Comparison of ENCODE assay signal across 9 cellular contexts in genomic region chr7:138125598-138126111, GRCh38. TPM values are rescaled to one million over a fixed set of nuclear protein-coding genes. Genes with fewer than 3 reads are reported as not detected.
DNase-seq lines count a peak whose midpoint lies in the region; ATAC-seq and TF ChIP-seq lines count a peak whose summit lies in the region.
"Had no signal": no experiment of that assay in that cellular context is flagged by ENCODE, and none has a peak within 500 bp of the region (broad histone marks: within the 10 kb centered on the region; RNA-seq: fewer than 3 reads in every experiment).

No MANE protein-coding gene starts in this region.

- DNase-seq in COLO829 (ENCODE audit: low spot score) (peak; percentile 61), HT1080 (ENCODE audit: low read depth) (peak; percentile 88), fibroblast of villous mesenchyme (ENCODE audit: low read depth) (peak; percentile 19), NCI-H446 treated with DMSO at 0.1 percent for 48 hours (lab: John Stamatoyannopoulos, UW) (no peak), HK-2 (ENCODE audit: unreplicated experiment) (no peak), HT-29 (ENCODE audit: low spot score) (no peak)
- no peak for DNase-seq in NK-92 treated with Interleukin-12 subunit alpha and Interleukin-12 subunit beta, amount 100 ng/mL, for 24 hours (lab: John Stamatoyannopoulos, UW)
- DNase-seq: gastrocnemius medialis had no signal

- no peak overlapping the region for H3K4me3 ChIP-seq in fibroblast of villous mesenchyme (ENCODE audit: low read depth, low read length)
- H3K4me3 ChIP-seq: gastrocnemius medialis had no signal

- peak; percentile 73 for ATAC-seq in GM21381 (IDR thresholded peaks at IDR 0.05; ENCODE audit: unreplicated experiment)

- no peak for TF ChIP-seq CTCF in fibroblast of villous mesenchyme (IDR thresholded peaks at IDR 0.05; ENCODE audit: insufficient read depth, low read depth, low read length)

RNA-seq across cellular contexts. Expression of gene AKR1D1, which starts 49.4 kb away (rescaled TPM):
- total RNA-seq in HT1080 (2014; rRNA removed; shearing (Covaris generic)) = not detected in 2 replicates
- polyA plus RNA-seq in HT1080 (2015; cell fraction: cytosol; rRNA removed) = not detected in 2 replicates
- polyA plus RNA-seq in HT1080 (2015; cell fraction: nucleus; rRNA removed) = not detected in 2 replicates
- not detected in 2 replicates for total RNA-seq in fibroblast of villous mesenchyme
- total RNA-seq in HT-29 (2014; rRNA removed; shearing (Covaris generic)) = not detected in 2 replicates

Comparison
In these comparisons a context has a peak if more than half of its experiments do, and no peak if none do; other contexts are left out.
1. DNase-seq: peak in COLO829 (single experiment), HT1080 (single experiment) and fibroblast of villous mesenchyme (single experiment); none in NK-92 treated with Interleukin-12 subunit alpha and Interleukin-12 subunit beta, amount 100 ng/mL, for 24 hours (single experiment), NCI-H446 treated with DMSO at 0.1 percent for 48 hours (single experiment), HK-2 (single experiment) and HT-29 (single experiment).